9 cellular contexts compared by ENCODE assay signal in the genomic region with DNA sequence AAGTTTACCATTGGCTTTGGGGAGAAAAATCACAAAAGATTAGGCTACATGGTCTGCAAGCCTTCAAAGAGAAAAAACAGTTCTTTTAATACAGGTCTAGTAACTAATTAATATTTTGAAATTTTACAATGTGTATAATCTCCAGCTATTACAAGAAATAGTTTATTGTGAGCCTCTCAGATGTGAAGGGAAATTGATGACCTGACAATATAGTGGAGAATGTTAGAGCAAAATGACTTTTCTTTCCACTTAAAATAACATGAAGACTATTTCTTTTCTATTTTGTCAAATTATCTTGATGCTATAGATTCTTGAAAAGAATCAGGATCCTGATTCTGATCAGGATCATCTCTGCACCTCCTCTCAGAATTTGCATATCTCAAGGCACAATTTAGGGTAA.
"Had no signal": no experiment of that assay in that cellular context is flagged by ENCODE, and none has a peak within 500 bp of the region (broad histone marks: within the 10 kb centered on the region; RNA-seq: fewer than 3 reads in every experiment).

No MANE protein-coding gene starts in this region.

- H3K4me3 ChIP-seq: GM23248 had no signal

- H3K27ac Mint-ChIP-seq: H9, IgD-negative memory B cell had no signal

- H2AFZ ChIP-seq: GM23248 had no signal

- H3K4me2 ChIP-seq: KMS-11 had no signal

- H3K4me3 Mint-ChIP-seq: H9, IgD-negative memory B cell had no signal

- H3K9ac ChIP-seq: GM23248, KMS-11 had no signal

- DNase-seq: GM23248, GOT3, H9, HCEC 1CT, KBM-7 had no signal

- FAIRE-seq: H54 had no signal

- H3K4me1 Mint-ChIP-seq: IgD-negative memory B cell had no signal

- H3K27ac ChIP-seq: GM23248, HL-60, KMS-11 had no signal
